21 cellular contexts compared by ENCODE assay signal in the genomic region with DNA sequence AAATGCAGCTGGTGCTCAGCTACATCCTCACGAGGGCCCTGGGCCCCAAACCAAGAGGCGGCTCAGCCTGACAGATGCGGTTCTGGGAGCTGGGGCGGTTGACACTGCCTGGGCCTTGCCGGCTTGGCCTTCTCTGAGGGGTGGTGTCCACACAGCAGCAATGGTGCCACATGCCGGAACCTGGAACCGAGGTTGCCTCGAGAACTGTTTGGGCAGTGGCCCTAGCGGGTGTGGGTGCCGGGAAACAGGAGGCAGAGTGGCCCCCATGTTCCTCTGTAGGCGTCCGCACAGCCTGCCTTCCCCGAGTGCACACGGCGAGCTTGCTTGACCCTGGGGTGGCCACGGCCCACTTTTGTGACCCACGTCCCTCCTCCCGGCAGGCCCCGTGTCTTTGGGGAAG.
"Had no signal": no experiment of that assay in that cellular context is flagged by ENCODE, and none has a peak within 500 bp of the region (broad histone marks: within the 10 kb centered on the region; RNA-seq: fewer than 3 reads in every experiment).

No MANE protein-coding gene starts in this region.

- H3K4me1 ChIP-seq: neural progenitor cell had no signal

- H3K9me3 ChIP-seq: gastroesophageal sphincter, testis had no signal

- FAIRE-seq: colon, endometrium, keratinocyte, urothelium cell line had no signal

- H3K9ac ChIP-seq: neural progenitor cell had no signal

- H3K27ac ChIP-seq: epithelial cell of prostate, gastroesophageal sphincter, neural progenitor cell, testis had no signal

- H3K36me3 ChIP-seq: gastroesophageal sphincter, neural progenitor cell had no signal

- DNase-seq: activated CD4-positive, alpha-beta T cell treated with anti-CD3 and anti-CD28 coated beads for 4 hours; activated CD4-positive, alpha-beta T cell treated with anti-CD3 and anti-CD28 coated beads, Interleukin-2, amount 50 U/mL, for 4 hours; activated CD4-positive, CD25-positive, alpha-beta regulatory T cell; activated naive CD4-positive, alpha-beta T cell; activated T-cell treated with anti-CD3 and anti-CD28 coated beads for 4 hours; activated T-cell treated with anti-CD3 and anti-CD28 coated beads, Interleukin-2, amount 50 U/mL, for 72 hours; effector CD8-positive, alpha-beta T cell; hippocampal formation; mesendoderm; natural killer cell; stimulated activated CD4-positive, alpha-beta T cell treated with anti-CD3 and anti-CD28 coated beads, Interleukin-2, amount 100 ng/mL, for 48 hours; stimulated activated naive CD8-positive, alpha-beta T cell treated with anti-CD3 and anti-CD28 coated beads, Interleukin-15, Interleukin-2, amounts not matched to agents 100 U/mL and 50 U/mL, for 24 hours; testis; trophoblast cell had no signal

- H3K4me3 ChIP-seq: gastroesophageal sphincter, neural progenitor cell, testis had no signal

- H3K27me3 ChIP-seq: neural progenitor cell, testis had no signal
